Comparison of ENCODE assay signal across 21 cellular contexts in genomic region chr5:147072591-147072990, GRCh38.
DNase-seq lines count a peak whose midpoint lies in the region; TF ChIP-seq lines count a peak whose summit lies in the region.
"Had no signal": no experiment of that assay in that cellular context is flagged by ENCODE, and none has a peak within 500 bp of the region (broad histone marks: within the 10 kb centered on the region; RNA-seq: fewer than 3 reads in every experiment).

No MANE protein-coding gene starts in this region.

- H3K79me2 ChIP-seq in PC-9 (ENCODE audit: low read depth), result no peaks in the 10 kb centered on the region

- WGBS in endodermal cell (ENCODE audit: insufficient coverage in 1 of 2, insufficient read length in 1 of 2), 2 experiments, result 89% methylated on average over 2 of the region's 2 CpGs; no CpG with 5 or more reads in 1 of the 2 experiments

- POLR2A ChIA-PET in PC-9 (lab: Charles Lee; ENCODE audit: unreplicated experiment), result no interaction called here

- H3K27me3 ChIP-seq in endodermal cell (ENCODE audit: control insufficient read depth, insufficient read depth, low read length, poor library complexity, severe bottlenecking), result no peaks in the 10 kb centered on the region
- no peaks in the 10 kb centered on the region for H3K27me3 ChIP-seq in PC-9 (ENCODE audit: insufficient read depth, low read depth)
- H3K27me3 ChIP-seq: adrenal gland, brain microvascular endothelial cell had no signal

- peaks cover 2% of the 10 kb centered on the region for H3K36me3 ChIP-seq in endodermal cell (ENCODE audit: control insufficient read depth, insufficient read depth, low read length)
- H3K36me3 ChIP-seq in PC-9 (ENCODE audit: low read depth), result no peaks in the 10 kb centered on the region
- H3K36me3 ChIP-seq: adrenal gland, brain microvascular endothelial cell had no signal

- no peak overlapping the region for H3K27ac ChIP-seq in endodermal cell (ENCODE audit: low read depth, low read length)
- H3K27ac ChIP-seq in PC-9, result no peak overlapping the region
- H3K27ac ChIP-seq: adrenal gland, brain microvascular endothelial cell had no signal

- H3K4me1 ChIP-seq in endodermal cell (ENCODE audit: control insufficient read depth, insufficient read depth, low read length), result no peaks in the 10 kb centered on the region
- H3K4me1 ChIP-seq in PC-9 (replicated peaks; ENCODE audit: insufficient read depth), result no peaks in the 10 kb centered on the region
- H3K4me1 ChIP-seq: adrenal gland had no signal

- H3K4me3 ChIP-seq in endodermal cell (ENCODE audit: low read length), result no peak overlapping the region
- H3K4me3 ChIP-seq in PC-9, result no peak overlapping the region
- H3K4me3 ChIP-seq: adrenal gland had no signal

- intact Hi-C loops in PC-9 (cut with micrococcal nuclease; ENCODE audit: unreplicated experiment), result no loop called here

- H3F3A ChIP-seq in PC-9 (ENCODE audit: insufficient read depth, low read depth), result no peaks in the 10 kb centered on the region

- TF ChIP-seq CTCF in endodermal cell (conservative IDR thresholded peaks at IDR 0.05), result no peak
- no peak for TF ChIP-seq CTCF in PC-9 (conservative IDR thresholded peaks at IDR 0.05)

- H3K9me3 Mint-ChIP-seq in endodermal cell, result no peaks in the 10 kb centered on the region
- H3K9me3 Mint-ChIP-seq: activated T-cell treated with anti-CD3 and anti-CD28 coated beads, Interleukin-2, amount 50 U/mL, for 4 hours had no signal

- H3K27me3 Mint-ChIP-seq in endodermal cell (ENCODE audit: insufficient read depth), result no peaks in the 10 kb centered on the region
- H3K27me3 Mint-ChIP-seq: IgD-negative memory B cell had no signal

- H3K36me3 Mint-ChIP-seq in endodermal cell (ENCODE audit: low read depth), result peaks cover 16% of the 10 kb centered on the region
- H3K36me3 Mint-ChIP-seq: IgD-negative memory B cell had no signal

- CTCF ChIA-PET in PC-9 (lab: Charles Lee), result no interaction called here

- DNase-seq in NCI-H2081 (lab: John Stamatoyannopoulos, UW), result peak; percentile 1 to 51
- no peak for DNase-seq in NCI-H2081 treated with DMSO at 0.1 percent for 48 hours (lab: John Stamatoyannopoulos, UW)
- DNase-seq in NCI-H1417 treated with DMSO at 0.1 percent for 48 hours (lab: John Stamatoyannopoulos, UW), result peak; percentile 20
- DNase-seq in NCI-H748 (lab: John Stamatoyannopoulos, UW; ENCODE audit: unreplicated experiment), result peak; percentile 97
- DNase-seq in renal cortical epithelial cell (ENCODE audit: low read depth), result peak; percentile 45
- DNase-seq in endodermal cell, result no peak
- DNase-seq in PC-9, result no peak
- DNase-seq in A172 (ENCODE audit: low spot score), result no peak
- DNase-seq: activated CD4-positive, alpha-beta T cell treated with anti-CD3 and anti-CD28 coated beads for 48 hours; activated naive CD4-positive, alpha-beta T cell; activated T-cell treated with anti-CD3 and anti-CD28 coated beads, Interleukin-2, amount 50 U/mL, for 4 hours; adrenal gland; AML-193; brain microvascular endothelial cell; effector CD4-positive, alpha-beta T cell; mammary epithelial cell; NCI-H1694; NCI-H524 treated with DMSO at 0.1 percent for 48 hours; OCI-M1; T-helper 2 cell had no signal

- no peak overlapping the region for H3K4me3 Mint-ChIP-seq in endodermal cell
- H3K4me3 Mint-ChIP-seq: activated T-cell treated with anti-CD3 and anti-CD28 coated beads, Interleukin-2, amount 50 U/mL, for 4 hours; IgD-negative memory B cell had no signal

- no peak overlapping the region for H3K27ac Mint-ChIP-seq in endodermal cell
- H3K27ac Mint-ChIP-seq: IgD-negative memory B cell had no signal

- H3K4me1 Mint-ChIP-seq in endodermal cell, result peaks cover 19% of the 10 kb centered on the region
- H3K4me1 Mint-ChIP-seq: IgD-negative memory B cell had no signal

- H4K20me1 ChIP-seq in PC-9 (ENCODE audit: insufficient read depth), result no peaks in the 10 kb centered on the region

- H2AFZ ChIP-seq in PC-9, result no peak overlapping the region

- H3K9me3 ChIP-seq in endodermal cell (ENCODE audit: control insufficient read depth, low read length), result no peaks in the 10 kb centered on the region
- H3K9me3 ChIP-seq in PC-9 (ENCODE audit: insufficient read depth, low read depth), result peaks cover under 1% of the 10 kb centered on the region; the same call in 1 of the 2 replicates
- H3K9me3 ChIP-seq: adrenal gland had no signal

- BruUV-seq in PC-9 (replicated peaks; lab: Mats Ljungman, UMichigan), result no TSS peak

- no peak overlapping the region for H3K4me2 ChIP-seq in PC-9

- no peak overlapping the region for H3K9ac ChIP-seq in endodermal cell (ENCODE audit: extremely low read depth, low read length, poor library complexity, severe bottlenecking)

- H3K9me2 ChIP-seq in PC-9 (ENCODE audit: insufficient read depth), result no peaks in the 10 kb centered on the region

Comparison
In these comparisons a context has a peak if more than half of its experiments do, and no peak if none do; other contexts are left out.
1. DNase-seq: peak in NCI-H2081 (2 of 2), NCI-H1417 treated with DMSO at 0.1 percent for 48 hours (single experiment), NCI-H748 (single experiment) and renal cortical epithelial cell (single experiment); none in NCI-H2081 treated with DMSO at 0.1 percent for 48 hours (single experiment), endodermal cell (single experiment), PC-9 (0 of 2) and A172 (single experiment).